14 cellular contexts compared by ENCODE assay signal in the genomic region with DNA sequence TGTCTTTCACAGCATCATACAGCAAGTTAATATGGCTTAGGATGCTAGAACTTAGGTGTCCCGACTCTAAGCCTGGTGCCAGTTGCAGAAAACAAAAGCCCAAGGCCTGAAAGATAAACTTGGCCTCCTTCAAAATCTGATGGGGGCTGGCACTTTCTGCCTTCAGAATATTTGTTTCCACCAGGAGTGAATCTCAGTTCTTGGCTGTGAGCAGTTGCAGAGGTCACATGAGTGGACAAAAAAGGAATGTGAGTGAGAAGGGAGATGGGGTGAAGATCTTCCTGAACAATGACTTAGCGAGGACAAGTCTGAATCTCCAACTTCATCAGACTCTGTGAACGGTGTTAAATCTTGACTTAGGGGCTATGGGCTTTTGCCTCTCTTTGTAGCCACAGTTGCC. TPM values are rescaled to one million over a fixed set of nuclear protein-coding genes. Genes with fewer than 3 reads are reported as not detected.
A peak's percentile ranks its signal among the peaks of the same experiment; 100 is the strongest.
DNase-seq lines count a peak whose midpoint lies in the region; ATAC-seq and TF ChIP-seq lines count a peak whose summit lies in the region.
"Had no signal": no experiment of that assay in that cellular context is flagged by ENCODE, and none has a peak within 500 bp of the region (broad histone marks: within the 10 kb centered on the region; RNA-seq: fewer than 3 reads in every experiment).

No MANE protein-coding gene starts in this region.

- no peak overlapping the region for H3K4me3 ChIP-seq in MM.1S (ENCODE audit: low read length)
- no peak overlapping the region for H3K4me3 ChIP-seq in cardiac fibroblast (replicated peaks in 1 of 2; ENCODE audit: low read depth in 2 of 2, low read length in 2 of 2)
- H3K4me3 ChIP-seq in osteoblast (ENCODE audit: insufficient read depth, low read length) = peak overlapping the region; percentile 16
- H3K4me3 ChIP-seq: right lobe of liver had no signal

- H3K9me3 ChIP-seq in MM.1S (replicated peaks; ENCODE audit: insufficient read depth, low read length) = no peaks in the 10 kb centered on the region
- H3K9me3 ChIP-seq in osteoblast (ENCODE audit: low read depth, low read length) = no peaks in the 10 kb centered on the region
- H3K9me3 ChIP-seq: right lobe of liver had no signal

- H3K27me3 ChIP-seq in MM.1S (replicated peaks; ENCODE audit: insufficient read depth, low read length) (no peaks in the 10 kb centered on the region), osteoblast (ENCODE audit: insufficient read depth, low read length) (no peaks in the 10 kb centered on the region)

- H3K9ac ChIP-seq in MM.1S (ENCODE audit: low read length) = peak overlapping the region; percentile 20; the same call in 1 of the 2 replicates

- H4K20me1 ChIP-seq in MM.1S (ENCODE audit: insufficient read depth, low read length) = no peaks in the 10 kb centered on the region
- no peaks in the 10 kb centered on the region for H4K20me1 ChIP-seq in osteoblast (ENCODE audit: insufficient read depth, low read length)

- peak overlapping the region; percentile 40; the same call in 1 of the 2 replicates for H3K27ac ChIP-seq in MM.1S (ENCODE audit: low read length)
- peak overlapping the region; percentile 93 for H3K27ac ChIP-seq in osteoblast (ENCODE audit: low read depth, low read length)
- H3K27ac ChIP-seq: right lobe of liver had no signal

- H2AFZ ChIP-seq in MM.1S (ENCODE audit: low read length) = 0 out of 2 replicates have a peak overlapping the region, but pooled peaks have one; percentile 5
- H2AFZ ChIP-seq in osteoblast (ENCODE audit: low read length) = no peak overlapping the region

- H3K79me2 ChIP-seq in MM.1S (ENCODE audit: low read length) = no peaks in the 10 kb centered on the region
- no peaks in the 10 kb centered on the region for H3K79me2 ChIP-seq in osteoblast (ENCODE audit: insufficient read depth, low read length)

- no peaks in the 10 kb centered on the region for H3K36me3 ChIP-seq in MM.1S (replicated peaks; ENCODE audit: insufficient read depth, low read length)
- no peaks in the 10 kb centered on the region for H3K36me3 ChIP-seq in osteoblast (ENCODE audit: insufficient read depth, low read length)
- H3K36me3 ChIP-seq: right lobe of liver had no signal

- 0 out of 2 replicates have a peak, but pooled peaks cover 9% of the 10 kb centered on the region for H3F3A ChIP-seq in MM.1S (ENCODE audit: insufficient read depth, low read length)

- DNase-seq in GM03348 (ENCODE audit: low spot score) (peak; percentile 42), MM.1S (no peak), cardiac fibroblast (ENCODE audit: low read depth in 2 of 2) (peak; percentile 20 to 84), osteoblast (ENCODE audit: insufficient read length, low spot score, missing footprints) (peak; percentile 55), NCI-H2107 treated with DMSO at 0.1 percent for 48 hours (lab: John Stamatoyannopoulos, UW; ENCODE audit: unreplicated experiment) (no peak), NOMO-1 treated with dmso at 0.1 percent for 144 hours (lab: John Stamatoyannopoulos, UW; ENCODE audit: unreplicated experiment) (no peak)
- DNase-seq: activated T-cell treated with anti-CD3 and anti-CD28 coated beads for 4 hours; amniotic stem cell; CD8-positive, alpha-beta memory T cell; effector CD4-positive, alpha-beta T cell; left cardiac atrium; NCI-H1417 treated with DMSO at 0.1 percent for 48 hours; right lobe of liver had no signal

- no peaks in the 10 kb centered on the region for H3K9me2 ChIP-seq in MM.1S (replicated peaks; ENCODE audit: insufficient read depth, low read length)

- H3K4me2 ChIP-seq in MM.1S (ENCODE audit: low read depth, low read length) (peak overlapping the region; percentile 51), osteoblast (ENCODE audit: insufficient read depth, low read length) (peak overlapping the region; percentile 78)

- ATAC-seq in GM19324 (IDR thresholded peaks at IDR 0.05; ENCODE audit: low FRiP score, unreplicated experiment) = no peak
- ATAC-seq: right lobe of liver had no signal

- TF ChIP-seq CTCF in MM.1S (IDR thresholded peaks at IDR 0.05; ENCODE audit: low read length) = no peak
- no peak for TF ChIP-seq CTCF in cardiac fibroblast (IDR thresholded peaks at IDR 0.05; ENCODE audit: low read depth, low read length)
- no peak for TF ChIP-seq CTCF in osteoblast (IDR thresholded peaks at IDR 0.05; ENCODE audit: extremely low read depth, low read depth, low read length)

- H3K4me1 ChIP-seq in MM.1S (ENCODE audit: low read length) (peaks cover 29% of the 10 kb centered on the region), osteoblast (ENCODE audit: insufficient read depth, low read length) (peaks cover 53% of the 10 kb centered on the region)
- H3K4me1 ChIP-seq: right lobe of liver had no signal

RNA-seq across cellular contexts. Expression of gene HOXB1, which starts 46.6 kb away (rescaled TPM):
- not detected in 2 replicates for total RNA-seq in osteoblast
- total RNA-seq: CD8-positive, alpha-beta memory T cell; left cardiac atrium; right lobe of liver had no signal

RNA-seq across cellular contexts. Expression of gene SKAP1, which starts 54.2 kb away (rescaled TPM):
- total RNA-seq in osteoblast = not detected in 2 replicates

Comparison
In these comparisons a context has a peak if more than half of its experiments do, and no peak if none do; other contexts are left out.
1. DNase-seq: peak in GM03348 (single experiment), cardiac fibroblast (2 of 2) and osteoblast (single experiment); none in MM.1S (single experiment), NCI-H2107 treated with DMSO at 0.1 percent for 48 hours (single experiment) and NOMO-1 treated with dmso at 0.1 percent for 144 hours (single experiment).